25 cellular contexts compared by ENCODE assay signal in the genomic region with DNA sequence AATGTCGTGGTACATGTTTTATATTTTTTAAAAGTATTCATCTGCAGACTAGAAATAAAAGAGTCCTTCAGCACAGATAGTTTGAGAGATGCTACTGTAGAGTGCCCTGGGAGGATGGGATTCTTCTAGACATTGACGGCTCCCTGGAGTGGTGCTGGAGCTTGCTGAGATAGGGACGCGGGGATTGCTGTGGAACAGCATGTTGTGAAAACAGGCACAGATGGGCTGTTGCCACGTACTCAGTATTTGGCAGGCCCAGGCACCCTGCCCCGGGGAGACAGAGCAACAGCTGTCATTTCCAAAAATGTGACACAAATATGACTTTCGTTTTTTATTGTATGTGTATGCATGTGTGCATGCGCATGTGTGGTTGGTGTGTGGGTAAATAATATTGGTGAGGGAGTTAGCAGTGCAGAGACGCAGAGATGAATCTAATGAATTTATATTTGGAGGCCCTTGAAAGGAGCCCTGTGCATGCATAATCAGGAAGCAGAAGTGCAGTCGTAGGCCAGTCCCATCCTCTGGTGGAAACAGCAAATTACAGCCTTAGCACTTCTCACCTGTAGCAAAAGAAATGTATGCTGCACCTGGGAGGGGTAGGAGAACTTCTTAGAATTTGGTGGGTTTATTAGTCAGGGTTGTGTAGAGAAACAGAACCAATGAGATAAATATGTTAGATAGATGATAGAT. TPM values are rescaled to one million over a fixed set of nuclear protein-coding genes. Genes with fewer than 3 reads are reported as not detected.
DNase-seq lines count a peak whose midpoint lies in the region; ATAC-seq, FAIRE-seq and TF ChIP-seq lines count a peak whose summit lies in the region.
"Had no signal": no experiment of that assay in that cellular context is flagged by ENCODE, and none has a peak within 500 bp of the region (broad histone marks: within the 10 kb centered on the region; RNA-seq: fewer than 3 reads in every experiment).

No MANE protein-coding gene starts in this region.

- no peaks in the 10 kb centered on the region for H3K4me1 ChIP-seq in keratinocyte (ENCODE audit: control insufficient read depth, extremely low read depth, insufficient read depth, low read length)
- no peaks in the 10 kb centered on the region for H3K4me1 ChIP-seq in CD4-positive, alpha-beta memory T cell (ENCODE audit: insufficient read depth, low read length)
- H3K4me1 ChIP-seq: prostate gland, testis had no signal

- H3K4me3 ChIP-seq in keratinocyte (ENCODE audit: control insufficient read depth in 2 of 3, extremely low read depth in 1 of 3, insufficient read depth in 2 of 3, low read depth in 1 of 3, low read length in 3 of 3): no peak overlapping the region
- H3K4me3 ChIP-seq in CD4-positive, alpha-beta memory T cell (ENCODE audit: low read length in 2 of 2): no peak overlapping the region
- H3K4me3 ChIP-seq: prostate gland, testis had no signal

- no peaks in the 10 kb centered on the region for H3K27me3 ChIP-seq in keratinocyte (ENCODE audit: control insufficient read depth, extremely low read depth, insufficient read depth, low read length)
- H3K27me3 ChIP-seq in CD4-positive, alpha-beta memory T cell (ENCODE audit: insufficient read depth, low read length): no peaks in the 10 kb centered on the region
- H3K27me3 ChIP-seq: testis had no signal

- H3K27ac ChIP-seq in keratinocyte (ENCODE audit: control insufficient read depth, insufficient read depth, low read length) (no peak overlapping the region), substantia nigra (ENCODE audit: low read depth, low read length, poor library complexity, severe bottlenecking) (peak overlapping the region; percentile 53)
- H3K27ac ChIP-seq in CD4-positive, alpha-beta memory T cell (ENCODE audit: low read depth, low read length): no peak overlapping the region
- H3K27ac ChIP-seq: C4-2B, prostate gland, testis had no signal

- H3K27ac Mint-ChIP-seq in CD4-positive, alpha-beta memory T cell: no peak overlapping the region
- H3K27ac Mint-ChIP-seq: activated CD4-positive, alpha-beta memory T cell treated with anti-CD3 and anti-CD28 coated beads, Interleukin-2, amount 10 ng/mL, durations not matched to agents 7 days and 5 days; activated naive CD4-positive, alpha-beta T cell treated with anti-CD3 and anti-CD28 coated beads for 36 hours; activated T-cell treated with anti-CD3 and anti-CD28 coated beads, Interleukin-2, amount 50 U/mL, for 24 hours; endodermal cell; T-helper 17 cell had no signal

- H3K4me2 ChIP-seq in keratinocyte (ENCODE audit: control insufficient read depth, extremely low read depth, insufficient read depth, low read depth, low read length): no peak overlapping the region

- no peaks in the 10 kb centered on the region for H4K20me1 ChIP-seq in keratinocyte (ENCODE audit: control insufficient read depth, extremely low read depth, insufficient read depth, low read length)

- no peaks in the 10 kb centered on the region for H3K36me3 Mint-ChIP-seq in CD4-positive, alpha-beta memory T cell

- TF ChIP-seq CTCF in keratinocyte (optimal IDR thresholded peaks at IDR 0.05 in 1 of 3, IDR thresholded peaks at IDR 0.05 in 1 of 3, conservative IDR thresholded peaks at IDR 0.05 in 1 of 3; ENCODE audit: extremely low read depth in 1 of 3, insufficient read depth in 2 of 3, low read length in 3 of 3): no peak

- no peaks in the 10 kb centered on the region for H3K4me1 Mint-ChIP-seq in CD4-positive, alpha-beta memory T cell
- H3K4me1 Mint-ChIP-seq: activated CD4-positive, alpha-beta memory T cell treated with anti-CD3 and anti-CD28 coated beads, Interleukin-2, amount 10 ng/mL, durations not matched to agents 7 days and 5 days; endodermal cell; neural crest cell; T-helper 17 cell had no signal

- H2AFZ ChIP-seq in keratinocyte (ENCODE audit: control insufficient read depth, low read length): peak overlapping the region; percentile 4

- no peaks in the 10 kb centered on the region for H3K36me3 ChIP-seq in keratinocyte (ENCODE audit: control insufficient read depth in 2 of 2, extremely low read depth in 1 of 2, insufficient read depth in 2 of 2, low read length in 2 of 2)
- H3K36me3 ChIP-seq in CD4-positive, alpha-beta memory T cell (ENCODE audit: insufficient read depth, low read length): no peaks in the 10 kb centered on the region
- H3K36me3 ChIP-seq: prostate gland had no signal

- H3K9me3 Mint-ChIP-seq in CD4-positive, alpha-beta memory T cell: peaks cover 0 to 5% (median 0%) of the 10 kb centered on the region in 8 donors
- H3K9me3 Mint-ChIP-seq: activated CD4-positive, alpha-beta memory T cell treated with anti-CD3 and anti-CD28 coated beads, Interleukin-2, amount 10 ng/mL, durations not matched to agents 7 days and 5 days; endodermal cell had no signal

- no peaks in the 10 kb centered on the region for H3K9me3 ChIP-seq in keratinocyte (ENCODE audit: control insufficient read depth, low read depth, low read length)
- no peaks in the 10 kb centered on the region for H3K9me3 ChIP-seq in CD4-positive, alpha-beta memory T cell (ENCODE audit: control insufficient read depth in 1 of 2, low read length in 2 of 2)
- H3K9me3 ChIP-seq: prostate gland, testis had no signal

- no peaks in the 10 kb centered on the region for H3K79me2 ChIP-seq in keratinocyte (ENCODE audit: control insufficient read depth, insufficient read depth, low read length)

- no peaks in the 10 kb centered on the region for H3K27me3 Mint-ChIP-seq in CD4-positive, alpha-beta memory T cell
- H3K27me3 Mint-ChIP-seq: activated CD4-positive, alpha-beta memory T cell treated with anti-CD3 and anti-CD28 coated beads, Interleukin-2, amount 10 ng/mL, durations not matched to agents 7 days and 5 days; activated T-cell treated with anti-CD3 and anti-CD28 coated beads, Interleukin-2, amount 50 U/mL, for 24 hours; T-helper 17 cell had no signal

- TF ChIP-seq POLR2A in erythroblast (IDR thresholded peaks at IDR 0.05; ENCODE audit: low read length): no peak

- POLR2A ChIA-PET in CD4-positive, alpha-beta memory T cell (lab: Charles Lee; ENCODE audit: partially characterized antibody): no interaction called here

- intact Hi-C loops in Right ventricle myocardium superior (cut with DNase I): loop anchor here (10.0 kb wide), 1 partner anchor 273 kb away; no protein-coding TSS in a partner anchor
- intact Hi-C loops in cardiac septum (cut with DNase I): no loop called here
- intact Hi-C loops in CD4-positive, alpha-beta memory T cell (cut with micrococcal nuclease): no loop called here

- no peaks in the 10 kb centered on the region for H3K9me1 ChIP-seq in keratinocyte (ENCODE audit: control insufficient read depth, extremely low read depth, insufficient read depth, low read length)

- CTCF ChIA-PET in CD4-positive, alpha-beta memory T cell (lab: Charles Lee; ENCODE audit: partially characterized antibody): no interaction called here

- DNase-seq in Right ventricle myocardium superior (peak; percentile 76), cardiac septum (ENCODE audit: low spot score) (no peak), cerebellar cortex (ENCODE audit: low spot score) (peak; percentile 74), keratinocyte (ENCODE audit: low read depth, low spot score) (no peak), substantia nigra (lab: John Stamatoyannopoulos, UW) (peak in 3 of 49 donors; percentile 10 to 54 (median 29)), erythroblast (lab: John Stamatoyannopoulos, UW) (no peak)
- no peak for DNase-seq in CD4-positive, alpha-beta memory T cell
- DNase-seq: activated CD4-positive, alpha-beta memory T cell treated with anti-CD3 and anti-CD28 coated beads, Interleukin-2, amount 10 ng/mL, durations not matched to agents 7 days and 5 days; activated naive CD4-positive, alpha-beta T cell treated with anti-CD3 and anti-CD28 coated beads for 36 hours; activated T-cell treated with anti-CD3 and anti-CD28 coated beads, Interleukin-2, amount 50 U/mL, for 24 hours; endodermal cell; HCEC 1CT; NCI-H1417 treated with DMSO at 0.1 percent for 48 hours; T-helper 17 cell; testis had no signal

- dilution Hi-C loops in keratinocyte (cut with MboI; ENCODE audit: extremely low pct_ligation_motif_present, low sequenced_read_pairs): no loop called here

- ATAC-seq in Right ventricle myocardium superior (ENCODE audit: poor library complexity) (peak; percentile 95), GM19467 (IDR thresholded peaks at IDR 0.05; ENCODE audit: unreplicated experiment) (no peak)
- ATAC-seq: T-helper 17 cell had no signal

- H3K4me3 Mint-ChIP-seq in CD4-positive, alpha-beta memory T cell: no peak overlapping the region
- H3K4me3 Mint-ChIP-seq: activated CD4-positive, alpha-beta memory T cell treated with anti-CD3 and anti-CD28 coated beads, Interleukin-2, amount 10 ng/mL, durations not matched to agents 7 days and 5 days; activated naive CD4-positive, alpha-beta T cell treated with anti-CD3 and anti-CD28 coated beads for 36 hours; activated T-cell treated with anti-CD3 and anti-CD28 coated beads, Interleukin-2, amount 50 U/mL, for 24 hours; endodermal cell; neural crest cell; T-helper 17 cell had no signal

- no peak for FAIRE-seq in keratinocyte (lab: Jason Lieb, UNC)
- FAIRE-seq: astrocyte, colon, GM12891 had no signal

- H3K9ac ChIP-seq in keratinocyte (ENCODE audit: control insufficient read depth, extremely low read depth, insufficient read depth, low read length): no peak overlapping the region

RNA-seq across cellular contexts. Expression of a gene that starts 6.2 kb away (rescaled TPM):
- 52.9 TPM for total RNA-seq in Right ventricle myocardium superior
- total RNA-seq in cardiac septum: 25.4 TPM
- polyA plus RNA-seq in keratinocyte: 0.01 to 0.05 TPM in 2 of 3 replicates, not detected in the other
- not detected for polyA plus RNA-seq in keratinocyte (2011; ENCODE audit: low read depth)
- polyA plus RNA-seq in keratinocyte (2011; cell fraction: cytosol; rRNA removed): not detected in 2 replicates
- polyA plus RNA-seq in keratinocyte (2011; cell fraction: nucleus; rRNA removed): 0.09 and 0.11 TPM in 2 replicates
- not detected in 2 replicates for polyA plus RNA-seq in keratinocyte (2012; ENCODE audit: low replicate concordance)
- polyA minus RNA-seq in keratinocyte: not detected in 3 replicates
- polyA minus RNA-seq in keratinocyte (2011; cell fraction: cytosol; rRNA and poly(A)+ RNA removed): not detected
- 0.23 TPM in 1 of 2 replicates, not detected in the other for polyA minus RNA-seq in keratinocyte (2011; cell fraction: nucleus; rRNA and poly(A)+ RNA removed)
- not detected for total RNA-seq in CD4-positive, alpha-beta memory T cell
- not detected for polyA plus RNA-seq in CD4-positive, alpha-beta memory T cell
- total RNA-seq: activated CD4-positive, alpha-beta memory T cell treated with anti-CD3 and anti-CD28 coated beads, Interleukin-2, amount 10 ng/mL, durations not matched to agents 7 days and 5 days; activated naive CD4-positive, alpha-beta T cell treated with anti-CD3 and anti-CD28 coated beads for 36 hours; astrocyte; endodermal cell; kidney epithelial cell; M059J; OCI-LY7; T-helper 17 cell had no signal

Comparison
In these comparisons a context has a peak if more than half of its experiments do, and no peak if none do; other contexts are left out.
1. DNase-seq: peak in Right ventricle myocardium superior (single experiment) and cerebellar cortex (single experiment); none in cardiac septum (single experiment), keratinocyte (single experiment), erythroblast (0 of 2) and CD4-positive, alpha-beta memory T cell (0 of 5).
2. RNA of a gene that starts 6.2 kb away (total RNA-seq): 52.9 TPM in Right ventricle myocardium superior (single experiment) and 25.4 TPM in cardiac septum (single experiment); not detected in CD4-positive, alpha-beta memory T cell; every median in the first group is over 10 times any median in the second.